Comparison of ENCODE assay signal across 9 cellular contexts in genomic region chr5:136028782-136029742, GRCh38. TPM values are rescaled to one million over a fixed set of nuclear protein-coding genes. Genes with fewer than 3 reads are reported as not detected.
DNase-seq lines count a peak whose midpoint lies in the region; ATAC-seq and TF ChIP-seq lines count a peak whose summit lies in the region.
"Had no signal": no experiment of that assay in that cellular context is flagged by ENCODE, and none has a peak within 500 bp of the region (broad histone marks: within the 10 kb centered on the region; RNA-seq: fewer than 3 reads in every experiment).

TSS of gene TGFBI (plus strand) at chr5:136028988. CDS start at chr5:136029056, 68 bp downstream.

- in situ Hi-C loops in mammary epithelial cell (cut with MboI; ENCODE audit: low sequenced_read_pairs in 2 of 2): no loop called here

- H3K9ac ChIP-seq in mammary epithelial cell (ENCODE audit: insufficient read depth, low read length) (peak within 1 kb of the TSS; percentile 57), skeletal muscle tissue (ENCODE audit: low read depth in 1 of 3, low read length in 3 of 3) (peak within 1 kb of the TSS; percentile 63 to 81 (median 75))

- peak in 1 of 2 donors; percentile 31 for TF ChIP-seq CTCF in mammary epithelial cell (conservative IDR thresholded peaks at IDR 0.05 in 1 of 2, IDR thresholded peaks at IDR 0.05 in 1 of 2; ENCODE audit: extremely low read depth in 1 of 2, insufficient read depth in 1 of 2, low read depth in 1 of 2, low read length in 2 of 2)

- WGBS in mammary epithelial cell (ENCODE audit: low coverage, missing lambda C conversion rate): 9% methylated on average over 9 of the region's 68 CpGs

- H3K27ac ChIP-seq in mammary epithelial cell (ENCODE audit: insufficient read depth, low read depth, low read length) (peak within 1 kb of the TSS; percentile 13), skeletal muscle tissue (ENCODE audit: low read depth, low read length) (peak within 1 kb of the TSS; percentile 25)

- CTCF ChIA-PET in mammary epithelial cell (lab: Charles Lee; ENCODE audit: low non-redundant PET): interaction anchor here (0.6 kb wide), 1 partner anchor 33 kb away, joined by 5 read pairs; no protein-coding TSS in a partner anchor

- no peak for ATAC-seq in GM21526 (IDR thresholded peaks at IDR 0.05; ENCODE audit: low FRiP score, unreplicated experiment)

- no peaks in the 10 kb centered on the region for H4K20me1 ChIP-seq in mammary epithelial cell (ENCODE audit: insufficient read depth, low read length)

- H3K27me3 ChIP-seq in mammary epithelial cell (ENCODE audit: insufficient read depth, low read length) (no peaks in the 10 kb centered on the region), skeletal muscle tissue (ENCODE audit: control insufficient read depth in 3 of 3, insufficient read depth in 3 of 3, low read length in 3 of 3) (peaks cover 0 to 12% (median 0%) of the 10 kb centered on the region in 3 donors)

- peak; percentile 90 for DNase-seq in DMS 273 (lab: John Stamatoyannopoulos, UW; ENCODE audit: unreplicated experiment)
- DNase-seq in DMS 273 treated with DMSO at 0.1 percent for 48 hours (lab: John Stamatoyannopoulos, UW): no peak
- peak; percentile 72 for DNase-seq in M059J (ENCODE audit: low read depth)
- DNase-seq in mammary epithelial cell: peak; percentile 68
- DNase-seq in iPS-NIHi7 (ENCODE audit: extremely low spot score): peak; percentile 90
- DNase-seq in T1000 (lab: John Stamatoyannopoulos, UW): no peak
- DNase-seq: activated B cell treated with CpG ODN at 0.5 μM for 24 hours had no signal

- H3K4me3 ChIP-seq in mammary epithelial cell (replicated peaks in 1 of 3; ENCODE audit: insufficient read depth in 1 of 3, low read depth in 2 of 3, low read length in 3 of 3): peak within 1 kb of the TSS; percentile 52 to 69 (median 58)
- peak within 1 kb of the TSS; percentile 61 to 73 (median 65) for H3K4me3 ChIP-seq in skeletal muscle tissue (ENCODE audit: low read length in 3 of 3)

- H3K4me1 ChIP-seq in mammary epithelial cell (ENCODE audit: insufficient read depth, low read length) (peaks cover 59% of the 10 kb centered on the region), skeletal muscle tissue (ENCODE audit: control insufficient read depth in 3 of 3, insufficient read depth in 3 of 3, low read length in 3 of 3) (peaks cover 26 to 48% (median 40%) of the 10 kb centered on the region in 3 donors)

- intact Hi-C loops in mammary epithelial cell (cut with micrococcal nuclease): loop anchor here (2.0 kb wide), 1 partner anchor 52 kb away; no protein-coding TSS in a partner anchor

- dilution Hi-C loops in mammary epithelial cell (cut with HindIII; ENCODE audit: low sequenced_read_pairs): no loop called here

- BruUV-seq in mammary epithelial cell (replicated peaks; lab: Mats Ljungman, UMichigan): no TSS peak

- H3K4me2 ChIP-seq in mammary epithelial cell (ENCODE audit: insufficient read depth, low read depth, low read length): peak within 1 kb of the TSS; percentile 83

- no peaks in the 10 kb centered on the region for H3K9me3 ChIP-seq in mammary epithelial cell (replicated peaks; ENCODE audit: insufficient read depth, low read length)
- no peaks in the 10 kb centered on the region for H3K9me3 ChIP-seq in skeletal muscle tissue (ENCODE audit: control insufficient read depth in 3 of 3, low read length in 3 of 3)

- peak within 1 kb of the TSS; percentile 84 for H2AFZ ChIP-seq in mammary epithelial cell (ENCODE audit: low read depth, low read length)

- H3K79me2 ChIP-seq in mammary epithelial cell (ENCODE audit: insufficient read depth, low read length): peaks cover 34% of the 10 kb centered on the region

- no peaks in the 10 kb centered on the region for H3K36me3 ChIP-seq in mammary epithelial cell (ENCODE audit: insufficient read depth, low read length)
- H3K36me3 ChIP-seq in skeletal muscle tissue (ENCODE audit: control insufficient read depth in 3 of 3, insufficient read depth in 3 of 3, low read length in 3 of 3): no peaks in the 10 kb centered on the region

RNA-seq across cellular contexts. Expression of gene TGFBI, which starts in this region (rescaled TPM):
- total RNA-seq in M059J (2014; rRNA removed; shearing (Covaris generic)): 567 and 744 TPM in 2 replicates
- total RNA-seq in mammary epithelial cell (10 to 100 TPM; 56.0 to 77.3 TPM), skeletal muscle tissue (204 TPM)
- 264 TPM for polyA plus RNA-seq in mammary epithelial cell
- 390 TPM for polyA minus RNA-seq in mammary epithelial cell

Comparison
In these comparisons a context has a peak if more than half of its experiments do, and no peak if none do; other contexts are left out.
1. DNase-seq: peak in DMS 273 (single experiment), M059J (single experiment), mammary epithelial cell (single experiment) and iPS-NIHi7 (single experiment); none in DMS 273 treated with DMSO at 0.1 percent for 48 hours (single experiment) and T1000 (single experiment).